In the genomic region with DNA sequence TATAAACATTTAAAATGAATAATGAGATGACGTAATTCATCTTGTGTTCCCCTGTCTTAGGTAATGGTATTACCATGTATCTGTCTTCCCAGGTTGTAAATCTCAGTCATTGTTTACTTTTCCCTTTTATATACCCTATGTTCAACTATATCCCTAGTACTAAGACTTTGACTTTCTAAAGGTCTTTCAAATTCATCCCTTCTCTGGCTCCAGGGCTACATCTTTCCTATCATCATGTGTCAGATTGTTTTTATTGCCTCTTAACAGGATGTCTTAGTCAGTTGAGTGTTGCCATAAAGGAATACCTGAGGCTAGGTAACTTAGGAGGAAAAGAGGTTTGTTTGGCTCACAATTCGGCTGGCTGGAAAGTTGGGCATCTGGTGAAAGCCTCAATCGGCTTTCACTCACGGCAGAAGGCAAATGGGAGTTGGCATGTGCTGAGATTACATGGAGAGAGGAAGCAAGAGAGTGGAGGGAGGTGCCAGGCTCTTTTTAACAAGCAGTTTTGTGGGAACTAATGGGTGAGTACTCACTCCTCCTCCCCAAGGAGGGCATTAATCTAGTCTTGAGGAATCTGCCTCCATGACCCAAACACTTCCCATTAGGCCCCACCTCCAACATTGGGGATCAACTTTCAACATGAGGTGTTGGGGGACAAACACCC, we compare ENCODE assay signal across 30 cellular contexts. TPM values are rescaled to one million over a fixed set of nuclear protein-coding genes. Genes with fewer than 3 reads are reported as not detected.
DNase-seq lines count a peak whose midpoint lies in the region; ATAC-seq and TF ChIP-seq lines count a peak whose summit lies in the region.
"Had no signal": no experiment of that assay in that cellular context is flagged by ENCODE, and none has a peak within 500 bp of the region (broad histone marks: within the 10 kb centered on the region; RNA-seq: fewer than 3 reads in every experiment).

No MANE protein-coding gene starts in this region.

- H3K4me1 ChIP-seq in heart left ventricle (peaks cover 0 to 33% (median 16%) of the 10 kb centered on the region in 12 donors), vagina (peaks cover 8% of the 10 kb centered on the region), spleen (no peaks in the 10 kb centered on the region)
- H3K4me1 ChIP-seq: SJSA1, uterus had no signal

- no peaks in the 10 kb centered on the region for H3K4me1 Mint-ChIP-seq in WTC11
- H3K4me1 Mint-ChIP-seq: activated CD4-positive, alpha-beta T cell treated with anti-CD3 and anti-CD28 coated beads, Interleukin-2, amount 10 ng/mL, durations not matched to agents 7 days and 5 days; T-cell had no signal

- CTCF ChIA-PET in WTC11 (lab: Charles Lee), result interaction anchor here (0.7 kb wide), 1 partner anchor 194 kb away, joined by 3 read pairs; no protein-coding TSS in a partner anchor

- H3K9me3 Mint-ChIP-seq in WTC11, result peaks cover 27% of the 10 kb centered on the region
- H3K9me3 Mint-ChIP-seq: CD4-positive, alpha-beta T cell; effector memory CD8-positive, alpha-beta T cell; natural killer cell treated with Interleukin-12 subunit alpha and Interleukin-12 subunit beta and Interleukin-15 and Interleukin-18, amount 100 ng/mL, for 72 hours; T-cell had no signal

- H3K27ac Mint-ChIP-seq in WTC11, result 0 out of 2 replicates have a peak overlapping the region, but pooled peaks have one; percentile 57
- H3K27ac Mint-ChIP-seq: activated CD4-positive, alpha-beta T cell treated with anti-CD3 and anti-CD28 coated beads, Interleukin-2, amount 10 ng/mL, durations not matched to agents 7 days and 5 days; activated naive CD8-positive, alpha-beta T cell; activated T-cell treated with anti-CD3 and anti-CD28 coated beads, Interleukin-2, amount 50 U/mL, for 24 hours; CD4-positive, alpha-beta T cell; effector memory CD8-positive, alpha-beta T cell; natural killer cell treated with Interleukin-12 subunit alpha and Interleukin-12 subunit beta and Interleukin-15 and Interleukin-18, amount 100 ng/mL, for 72 hours; T-cell had no signal

- H3K36me3 ChIP-seq in heart left ventricle (peaks cover 0 to 19% (median 0%) of the 10 kb centered on the region in 9 donors), vagina (peaks cover 0 to 1% of the 10 kb centered on the region in 2 donors), spleen (no peaks in the 10 kb centered on the region)
- H3K36me3 ChIP-seq: esophagus squamous epithelium, SJSA1, uterus had no signal

- peaks cover 5% of the 10 kb centered on the region for H3K36me3 Mint-ChIP-seq in WTC11
- H3K36me3 Mint-ChIP-seq: natural killer cell treated with Interleukin-12 subunit alpha and Interleukin-12 subunit beta and Interleukin-15 and Interleukin-18, amount 100 ng/mL, for 72 hours; T-cell had no signal

- peaks cover 0 to 13% (median 0%) of the 10 kb centered on the region in 12 donors for H3K9me3 ChIP-seq in heart left ventricle
- H3K9me3 ChIP-seq in vagina, result no peaks in the 10 kb centered on the region
- peaks cover 0 to 6% (median 0%) of the 10 kb centered on the region in 8 donors for H3K9me3 ChIP-seq in spleen
- H3K9me3 ChIP-seq: A549, esophagus squamous epithelium, Peyer's patch, SJSA1 had no signal

- H3K27ac ChIP-seq in heart left ventricle (peak overlapping the region in 10 of 12 donors; percentile 1 to 48 (median 12)), vagina (peak overlapping the region; percentile 22), spleen (no peak overlapping the region)
- H3K27ac ChIP-seq: A549, SJSA1 had no signal

- WGBS in heart left ventricle, 4 donors, result 54 to 64% (median 60%) methylated on average over 4 of the region's 4 CpGs
- WGBS in spleen, 5 donors, result 86 to 96% (median 92%) methylated on average over 4 of the region's 4 CpGs

- no peak overlapping the region for H3K4me3 ChIP-seq in heart left ventricle
- no peak overlapping the region for H3K4me3 ChIP-seq in vagina
- H3K4me3 ChIP-seq in spleen, result no peak overlapping the region
- H3K4me3 ChIP-seq: A549, coronary artery, esophagus squamous epithelium, lung, Peyer's patch, SJSA1, uterus had no signal

- no peak overlapping the region for H3K4me3 Mint-ChIP-seq in WTC11
- H3K4me3 Mint-ChIP-seq: activated CD4-positive, alpha-beta T cell treated with anti-CD3 and anti-CD28 coated beads, Interleukin-2, amount 10 ng/mL, durations not matched to agents 7 days and 5 days; activated naive CD8-positive, alpha-beta T cell; activated T-cell treated with anti-CD3 and anti-CD28 coated beads, Interleukin-2, amount 50 U/mL, for 24 hours; CD4-positive, alpha-beta T cell; effector memory CD8-positive, alpha-beta T cell; natural killer cell treated with Interleukin-12 subunit alpha and Interleukin-12 subunit beta and Interleukin-15 and Interleukin-18, amount 100 ng/mL, for 72 hours; T-cell had no signal

- TF ChIP-seq CTCF in heart left ventricle (IDR thresholded peaks at IDR 0.05), result no peak
- no peak for TF ChIP-seq CTCF in WTC11 (IDR thresholded peaks at IDR 0.05)
- TF ChIP-seq CTCF in vagina (IDR thresholded peaks at IDR 0.05), result no peak
- no peak for TF ChIP-seq CTCF in spleen (IDR thresholded peaks at IDR 0.05 in 8 of 11, conservative IDR thresholded peaks at IDR 0.05 in 3 of 11)

- DNase-seq in heart left ventricle, result no peak
- DNase-seq in cardiac septum (ENCODE audit: low spot score), result no peak
- DNase-seq in WTC11 (ENCODE audit: low spot score), result no peak
- DNase-seq in left ventricle myocardium superior, result no peak
- DNase-seq in vagina (ENCODE audit: extremely low spot score in 2 of 2), result no peak
- no peak for DNase-seq in spleen
- no peak for DNase-seq in ecto neural progenitor cell (ENCODE audit: low spot score)
- DNase-seq in amniotic stem cell (lab: John Stamatoyannopoulos, UW), result no peak
- DNase-seq: activated CD4-positive, alpha-beta T cell treated with anti-CD3 and anti-CD28 coated beads, Interleukin-2, amount 10 ng/mL, durations not matched to agents 7 days and 5 days; activated effector memory CD4-positive, alpha-beta T cell treated with anti-CD3 and anti-CD28 coated beads, Interleukin-2, amount 50 U/mL, for 16 hours; activated T-cell treated with anti-CD3 and anti-CD28 coated beads, Interleukin-2, amount 50 U/mL, for 24 hours; AML-193; anterior cingulate cortex; CD4-positive, alpha-beta T cell; effector memory CD8-positive, alpha-beta T cell; esophagus squamous epithelium; NCI-H1105 treated with DMSO at 0.1 percent for 48 hours; NCI-H1930; NCI-H2171 treated with DMSO at 0.1 percent for 48 hours; NCI-H510A treated with DMSO at 0.1 percent for 48 hours; Peyer's patch; stimulated activated naive CD4-positive, alpha-beta T cell; T-cell; uterus had no signal

- TF ChIP-seq POLR2A in heart left ventricle (IDR thresholded peaks at IDR 0.05) (no peak), vagina (IDR thresholded peaks at IDR 0.05) (no peak), spleen (IDR thresholded peaks at IDR 0.05) (no peak)

- POLR2A ChIA-PET in WTC11 (lab: Charles Lee), result no interaction called here

- H3K27me3 Mint-ChIP-seq in WTC11 (ENCODE audit: low read depth), result peaks cover 19% of the 10 kb centered on the region
- H3K27me3 Mint-ChIP-seq: activated naive CD8-positive, alpha-beta T cell; T-cell had no signal

- H3K27me3 ChIP-seq in heart left ventricle, result no peaks in the 10 kb centered on the region
- no peaks in the 10 kb centered on the region for H3K27me3 ChIP-seq in vagina
- no peaks in the 10 kb centered on the region for H3K27me3 ChIP-seq in spleen (replicated peaks in 1 of 7)
- H3K27me3 ChIP-seq: esophagus squamous epithelium, Peyer's patch, SJSA1, uterus had no signal

- ATAC-seq in heart left ventricle, result peak in 2 of 4 donors; percentile 23 to 33
- ATAC-seq in WTC11, result no peak
- peak; percentile 34 for ATAC-seq in left ventricle myocardium superior
- ATAC-seq: A549; effector memory CD8-positive, alpha-beta T cell; natural killer cell treated with Interleukin-12 subunit alpha and Interleukin-12 subunit beta and Interleukin-15 and Interleukin-18, amount 100 ng/mL, for 72 hours; T-cell had no signal

- intact Hi-C loops in heart left ventricle (cut with DNase I), result no loop called here
- intact Hi-C loops in cardiac septum (cut with DNase I), result no loop called here
- intact Hi-C loops in left ventricle myocardium superior (cut with micrococcal nuclease), result no loop called here
- intact Hi-C loops in vagina (cut with DNase I), result no loop called here
- intact Hi-C loops in spleen (cut with DNase I; ENCODE audit: low total_unique reads), result no loop called here

TF ChIP-seq in WTC11, 78 proteins besides CTCF, POLR2A, EP300 and RAD21 (continues in another document):
- TF ChIP-seq ZNF423 (CRISPR knock-in tag; IDR thresholded peaks at IDR 0.05) (no peak), ZNF281 (CRISPR knock-in tag; IDR thresholded peaks at IDR 0.05) (no peak)

RNA-seq across cellular contexts. Expression of gene DLAT, which starts 11.6 kb away (rescaled TPM):
- total RNA-seq in heart left ventricle, result 100 to 1,000 TPM; 110 to 179 (median 160) TPM
- polyA plus RNA-seq in heart left ventricle, result 10 to 100 TPM; 48.7 to 98.3 TPM
- total RNA-seq in cardiac septum, result 123 TPM
- 55.7 to 60.4 TPM (median 56.6 TPM) in 3 replicates for total RNA-seq in WTC11 (2021)
- total RNA-seq in left ventricle myocardium superior, result 189 TPM
- 19.4 TPM for total RNA-seq in vagina
- total RNA-seq in spleen, result 10 to 100 TPM; 17.5 to 22.9 (median 19.2) TPM
- 10 to 100 TPM in 2 of 3 donors, 1 to 10 TPM in 1; 8.1 to 13.0 (median 10.2) TPM for polyA plus RNA-seq in spleen

Comparison
In these comparisons a context has a peak if more than half of its experiments do, and no peak if none do; other contexts are left out.
1. H3K27ac ChIP-seq: peak in heart left ventricle (10 of 12) and vagina (single experiment); none in spleen (0 of 8).